19 cellular contexts compared by ENCODE assay signal in the genomic region with DNA sequence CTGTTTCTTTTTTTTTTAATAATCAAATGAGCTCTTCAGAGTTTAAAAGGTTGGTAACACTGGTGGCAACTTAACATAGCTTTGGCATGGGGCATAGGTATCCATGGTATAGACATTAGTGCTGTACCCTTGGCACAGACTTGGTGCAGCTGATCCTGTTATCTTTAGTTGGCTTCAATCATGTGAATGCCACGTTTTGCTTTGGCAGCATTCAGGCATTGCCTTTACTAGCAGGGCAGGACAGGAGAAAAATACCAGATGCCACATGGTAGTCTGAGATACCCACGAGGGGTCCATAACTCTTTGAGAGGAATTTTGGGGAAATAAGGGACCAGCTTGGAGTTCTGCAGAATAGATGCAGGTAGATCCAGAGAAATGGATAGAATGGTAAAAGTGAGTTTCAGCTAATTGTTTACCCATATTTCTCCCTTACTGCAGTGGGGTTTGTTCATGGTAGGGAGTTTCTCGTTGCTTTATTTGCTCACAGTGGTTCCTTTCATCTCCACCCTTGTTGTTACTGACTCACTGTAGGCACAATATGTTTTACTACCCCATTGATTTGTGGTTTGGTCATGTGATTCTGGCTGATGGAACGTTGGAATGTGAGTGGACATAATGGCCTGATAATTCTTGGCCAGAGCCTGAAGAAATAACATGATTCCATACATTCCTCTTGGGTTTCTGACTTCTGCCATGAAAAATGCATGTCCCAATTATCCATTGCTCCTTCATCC.
DNase-seq lines count a peak whose midpoint lies in the region; ATAC-seq, FAIRE-seq and TF ChIP-seq lines count a peak whose summit lies in the region.
"Had no signal": no experiment of that assay in that cellular context is flagged by ENCODE, and none has a peak within 500 bp of the region (broad histone marks: within the 10 kb centered on the region; RNA-seq: fewer than 3 reads in every experiment).

No MANE protein-coding gene starts in this region.

- no peak overlapping the region for H3K4me3 ChIP-seq in AG10803 (ENCODE audit: low read length)
- H3K4me3 ChIP-seq in astrocyte of the cerebellum (ENCODE audit: low read depth, low read length) = no peak overlapping the region
- no peak overlapping the region for H3K4me3 ChIP-seq in foreskin fibroblast (ENCODE audit: low read depth in 1 of 2, low read length in 2 of 2)
- H3K4me3 ChIP-seq: ascending aorta, GM12878, pancreas had no signal

- TF ChIP-seq CTCF in AG10803 (conservative IDR thresholded peaks at IDR 0.05; ENCODE audit: low read length) = no peak
- TF ChIP-seq CTCF in astrocyte of the cerebellum (IDR thresholded peaks at IDR 0.05; ENCODE audit: low read depth, low read length, missing control alignments) = no peak
- TF ChIP-seq CTCF in foreskin fibroblast (IDR thresholded peaks at IDR 0.05; ENCODE audit: low read depth, low read length) = no peak

- FAIRE-seq in GM12892 (lab: Jason Lieb, UNC) = no peak
- FAIRE-seq: GM12878, pancreas had no signal

- ATAC-seq in HG03139 (IDR thresholded peaks at IDR 0.05; ENCODE audit: unreplicated experiment) = no peak
- ATAC-seq: GM12878; left cardiac atrium; naive thymus-derived CD4-positive, alpha-beta T cell; pancreas; sciatic nerve had no signal

- in situ Hi-C loops in astrocyte of the cerebellum (cut with HindIII; ENCODE audit: low sequenced_read_pairs) = no loop called here

- TF ChIP-seq POLR2A in GM12892 (IDR thresholded peaks at IDR 0.05; ENCODE audit: low read depth, low read length) = no peak

- DNase-seq in AG10803 (ENCODE audit: low read depth) (peak; percentile 19), HS-5 (ENCODE audit: low read depth) (peak; percentile 37), astrocyte of the cerebellum (ENCODE audit: low read depth) (peak; percentile 0), foreskin fibroblast (peak; percentile 22 to 64), NCI-H82 treated with DMSO at 0.1 percent for 48 hours (lab: John Stamatoyannopoulos, UW; ENCODE audit: unreplicated experiment) (no peak), GM12892 (ENCODE audit: insufficient read length) (no peak), CD1c-positive myeloid dendritic cell (ENCODE audit: extremely low spot score) (no peak)
- DNase-seq: cortex of kidney; DMS 273 treated with DMSO at 0.1 percent for 48 hours; left cardiac atrium; mesendoderm; naive thymus-derived CD4-positive, alpha-beta T cell; NCI-H1092; NCI-H2081; pancreas had no signal

Comparison
In these comparisons a context has a peak if more than half of its experiments do, and no peak if none do; other contexts are left out.
1. DNase-seq: peak in AG10803 (single experiment), HS-5 (single experiment), astrocyte of the cerebellum (single experiment) and foreskin fibroblast (2 of 2); none in NCI-H82 treated with DMSO at 0.1 percent for 48 hours (single experiment), GM12892 (single experiment) and CD1c-positive myeloid dendritic cell (single experiment).